8 cellular contexts compared by ENCODE assay signal in genomic region chr9:129885018-129885669, GRCh38.
DNase-seq lines count a peak whose midpoint lies in the region; ATAC-seq lines count a peak whose summit lies in the region.

No MANE protein-coding gene starts in this region.

- peak; percentile 63 for DNase-seq in activated CD4-positive, CD25-positive, alpha-beta regulatory T cell treated with anti-CD3 and anti-CD28 coated beads, Interleukin-2, amount 50 U/mL, for 72 hours
- DNase-seq in NCI-H526 treated with DMSO at 0.1 percent for 48 hours (lab: John Stamatoyannopoulos, UW) = peak; percentile 29
- DNase-seq in activated naive CD8-positive, alpha-beta T cell treated with anti-CD3 and anti-CD28 coated beads, Interleukin-2, amount 50 U/mL, for 24 hours = peak; percentile 54
- peak; percentile 24 to 34 for DNase-seq in stimulated activated CD4-positive, alpha-beta T cell treated with anti-CD3 and anti-CD28 coated beads, Interleukin-4, amount 100 ng/mL, for 4 hours
- DNase-seq in HCEC 1CT = no peak
- DNase-seq in foreskin melanocyte = no peak

- peak overlapping the region; percentile 6 for H3K4me3 ChIP-seq in iPS-11a (ENCODE audit: low read depth, low read length)

- no peak for ATAC-seq in activated CD4-positive, CD25-positive, alpha-beta regulatory T cell treated with anti-CD3 and anti-CD28 coated beads, Interleukin-2, amount 50 U/mL, for 24 hours
- ATAC-seq in activated naive CD8-positive, alpha-beta T cell treated with anti-CD3 and anti-CD28 coated beads, Interleukin-2, amount 50 U/mL, for 24 hours = no peak

- H3K9me3 Mint-ChIP-seq in activated naive CD8-positive, alpha-beta T cell treated with anti-CD3 and anti-CD28 coated beads, Interleukin-2, amount 50 U/mL, for 24 hours = no peaks in the 10 kb centered on the region

- H3K4me1 Mint-ChIP-seq in activated naive CD8-positive, alpha-beta T cell treated with anti-CD3 and anti-CD28 coated beads, Interleukin-2, amount 50 U/mL, for 24 hours = peaks cover 65% of the 10 kb centered on the region

- H3K27ac Mint-ChIP-seq in activated naive CD8-positive, alpha-beta T cell treated with anti-CD3 and anti-CD28 coated beads, Interleukin-2, amount 50 U/mL, for 24 hours = peak overlapping the region; percentile 100

- peak overlapping the region; percentile 98 for H3K4me3 Mint-ChIP-seq in activated naive CD8-positive, alpha-beta T cell treated with anti-CD3 and anti-CD28 coated beads, Interleukin-2, amount 50 U/mL, for 24 hours

- peaks cover 3% of the 10 kb centered on the region for H3K27me3 Mint-ChIP-seq in activated naive CD8-positive, alpha-beta T cell treated with anti-CD3 and anti-CD28 coated beads, Interleukin-2, amount 50 U/mL, for 24 hours

- peaks cover 49% of the 10 kb centered on the region for H3K36me3 Mint-ChIP-seq in activated naive CD8-positive, alpha-beta T cell treated with anti-CD3 and anti-CD28 coated beads, Interleukin-2, amount 50 U/mL, for 24 hours (ENCODE audit: low read depth)

Comparison
In these comparisons a context has a peak if more than half of its experiments do, and no peak if none do; other contexts are left out.
1. DNase-seq: peak in activated CD4-positive, CD25-positive, alpha-beta regulatory T cell treated with anti-CD3 and anti-CD28 coated beads, Interleukin-2, amount 50 U/mL, for 72 hours (single experiment), NCI-H526 treated with DMSO at 0.1 percent for 48 hours (single experiment), activated naive CD8-positive, alpha-beta T cell treated with anti-CD3 and anti-CD28 coated beads, Interleukin-2, amount 50 U/mL, for 24 hours (single experiment) and stimulated activated CD4-positive, alpha-beta T cell treated with anti-CD3 and anti-CD28 coated beads, Interleukin-4, amount 100 ng/mL, for 4 hours (2 of 2); none in HCEC 1CT (single experiment) and foreskin melanocyte (single experiment).